1 cellular context compared by ENCODE assay signal in genomic region chr3:5270656-5271055, GRCh38.
TF ChIP-seq lines count a peak whose summit lies in the region.

No MANE protein-coding gene starts in this region.

TF ChIP-seq in K562, 482 proteins besides CTCF, POLR2A, EP300 and RAD21 (continued from another document):
- TF ChIP-seq SFPQ (IDR thresholded peaks at IDR 0.05; ENCODE audit: low read depth, low read length) (no peak), RFX7 (CRISPR knock-in tag; IDR thresholded peaks at IDR 0.05) (no peak), MXI1 (IDR thresholded peaks at IDR 0.05; ENCODE audit: low read depth, low read length) (no peak), ATF6 (CRISPR knock-in tag; IDR thresholded peaks at IDR 0.05) (no peak), FOXJ3 (CRISPR knock-in tag; IDR thresholded peaks at IDR 0.05) (no peak), IRF2 (CRISPR knock-in tag; IDR thresholded peaks at IDR 0.05) (no peak), ZBTB9 (CRISPR knock-in tag; IDR thresholded peaks at IDR 0.05) (no peak), ID3 (CRISPR knock-in tag; IDR thresholded peaks at IDR 0.05) (no peak), ID3 (tag; IDR thresholded peaks at IDR 0.05) (no peak), RBFOX2 (IDR thresholded peaks at IDR 0.05; ENCODE audit: low read depth, low read length) (no peak), ZNF518B (CRISPR knock-in tag; IDR thresholded peaks at IDR 0.05) (no peak), SAP30 (IDR thresholded peaks at IDR 0.05; ENCODE audit: borderline replicate concordance, insufficient read depth, low read depth, low read length, poor library complexity, severe bottlenecking) (no peak), PRDM10 (IDR thresholded peaks at IDR 0.05; ENCODE audit: partially characterized antibody) (no peak), ZNF134 (CRISPR knock-in tag; conservative IDR thresholded peaks at IDR 0.05) (no peak), THRA (IDR thresholded peaks at IDR 0.05) (no peak), IRF1 (CRISPR knock-in tag; IDR thresholded peaks at IDR 0.05; ENCODE audit: borderline replicate concordance) (no peak), FOXJ2 (tag; IDR thresholded peaks at IDR 0.05) (no peak), YBX1 (IDR thresholded peaks at IDR 0.05) (no peak), TARDBP (IDR thresholded peaks at IDR 0.05) (no peak)
